In genomic region chr11:109996060-109996459, GRCh38 we compare ENCODE assay signal across 16 cellular contexts.
A peak's percentile ranks its signal among the peaks of the same experiment; 100 is the strongest.
DNase-seq lines count a peak whose midpoint lies in the region; ATAC-seq, FAIRE-seq and TF ChIP-seq lines count a peak whose summit lies in the region.
"Had no signal": no experiment of that assay in that cellular context is flagged by ENCODE, and none has a peak within 500 bp of the region (broad histone marks: within the 10 kb centered on the region; RNA-seq: fewer than 3 reads in every experiment).

No MANE protein-coding gene starts in this region.

- dilution Hi-C loops in IMR-90 (cut with HindIII; ENCODE audit: low sequenced_read_pairs, unreplicated experiment) = no loop called here

- H3K36me3 ChIP-seq in HepG2 (replicated peaks in 1 of 2; ENCODE audit: control insufficient read depth in 1 of 2, insufficient read depth in 2 of 2, low read length in 2 of 2) (no peaks in the 10 kb centered on the region), right lobe of liver (no peaks in the 10 kb centered on the region), IMR-90 (ENCODE audit: control insufficient read depth, insufficient read depth, low read length) (no peaks in the 10 kb centered on the region), OCI-LY3 (replicated peaks; ENCODE audit: low read depth, low read length) (no peaks in the 10 kb centered on the region), upper lobe of left lung (no peaks in the 10 kb centered on the region)
- H3K36me3 ChIP-seq: BE2C, HAP-1 had no signal

- H3K9me3 ChIP-seq in HepG2 (ENCODE audit: low read length) (no peaks in the 10 kb centered on the region), right lobe of liver (no peaks in the 10 kb centered on the region), IMR-90 (ENCODE audit: control insufficient read depth, insufficient read depth, low read length) (no peaks in the 10 kb centered on the region), OCI-LY3 (ENCODE audit: insufficient read depth, low read length) (no peaks in the 10 kb centered on the region), upper lobe of left lung (no peaks in the 10 kb centered on the region)
- H3K9me3 ChIP-seq: BE2C, HAP-1 had no signal

- H3K14ac ChIP-seq in IMR-90 (replicated peaks; ENCODE audit: low read depth, low read length) = no peak overlapping the region

- intact Hi-C loops in HepG2 (cut with micrococcal nuclease; ENCODE audit: unreplicated experiment) = no loop called here
- intact Hi-C loops in right lobe of liver (cut with DNase I) = no loop called here
- intact Hi-C loops in IMR-90 (cut with micrococcal nuclease) = no loop called here

- H4K8ac ChIP-seq in IMR-90 (ENCODE audit: low read depth in 2 of 2, low read length in 2 of 2) = no peak overlapping the region

- BruUV-seq in HepG2 (replicated peaks; lab: Mats Ljungman, UMichigan) (no TSS peak), IMR-90 (replicated peaks; lab: Mats Ljungman, UMichigan) (no TSS peak)

- H2AK9ac ChIP-seq in IMR-90 (replicated peaks; ENCODE audit: low read depth, low read length, poor library complexity) = no peak overlapping the region

- no peak overlapping the region for H3K4me2 ChIP-seq in HepG2 (ENCODE audit: low read depth, low read length)
- H3K4me2 ChIP-seq in IMR-90 (ENCODE audit: low read depth, low read length) = no peak overlapping the region
- peak overlapping the region; percentile 28 for H3K4me2 ChIP-seq in OCI-LY3 (ENCODE audit: low read length)
- H3K4me2 ChIP-seq: KMS-11 had no signal

- TF ChIP-seq POLR2A in HepG2 (IDR thresholded peaks at IDR 0.05; ENCODE audit: insufficient read depth in 1 of 2, low read depth in 2 of 2, low read length in 2 of 2) (no peak), right lobe of liver (IDR thresholded peaks at IDR 0.05) (no peak), IMR-90 (IDR thresholded peaks at IDR 0.05; ENCODE audit: low read depth, low read length) (no peak), upper lobe of left lung (IDR thresholded peaks at IDR 0.05) (no peak)

- no peak overlapping the region for H3K4me3 ChIP-seq in HepG2 (replicated peaks in 1 of 3; ENCODE audit: insufficient read depth in 1 of 3, low read depth in 2 of 3, low read length in 3 of 3)
- no peak overlapping the region for H3K4me3 ChIP-seq in right lobe of liver
- H3K4me3 ChIP-seq in IMR-90 (ENCODE audit: insufficient read depth, low read depth, low read length) = no peak overlapping the region
- peak overlapping the region; percentile 11 for H3K4me3 ChIP-seq in OCI-LY3 (ENCODE audit: low read length)
- no peak overlapping the region for H3K4me3 ChIP-seq in upper lobe of left lung
- H3K4me3 ChIP-seq: HAP-1 had no signal

- CTCF ChIA-PET in HepG2 (lab: Yijun Ruan, JAX; ENCODE audit: low intra/inter-chr PET ratio, low total read pairs) (no interaction called here), IMR-90 (lab: Yijun Ruan, JAX) (no interaction called here)

- H3K9ac ChIP-seq in HepG2 (ENCODE audit: insufficient read depth, low read depth, low read length) (no peak overlapping the region), IMR-90 (ENCODE audit: low read depth, low read length) (no peak overlapping the region), OCI-LY3 (ENCODE audit: low read length) (no peak overlapping the region)
- H3K9ac ChIP-seq: KMS-11 had no signal

- H3K27me3 ChIP-seq in HepG2 (ENCODE audit: control insufficient read depth in 1 of 2, insufficient read depth in 2 of 2, low read length in 2 of 2) = no peaks in the 10 kb centered on the region; a peak in 1 of 5 replicates
- H3K27me3 ChIP-seq in right lobe of liver = no peaks in the 10 kb centered on the region
- H3K27me3 ChIP-seq in IMR-90 (ENCODE audit: control insufficient read depth, insufficient read depth, low read length) = 0 out of 2 replicates have a peak, but pooled peaks cover 1% of the 10 kb centered on the region
- H3K27me3 ChIP-seq in OCI-LY3 (ENCODE audit: low read depth, low read length) = peaks cover 22% of the 10 kb centered on the region
- H3K27me3 ChIP-seq in upper lobe of left lung = no peaks in the 10 kb centered on the region

- no peak overlapping the region for H3K18ac ChIP-seq in IMR-90 (ENCODE audit: low read depth, low read length)

- TF ChIP-seq RAD21 in HepG2 (CRISPR knock-in tag; IDR thresholded peaks at IDR 0.05) (no peak), IMR-90 (IDR thresholded peaks at IDR 0.05; ENCODE audit: low read length) (no peak)

- H2BK20ac ChIP-seq in IMR-90 (ENCODE audit: low read depth, low read length) = no peak overlapping the region

- TF ChIP-seq CTCF in HepG2 (CRISPR knock-in tag; IDR thresholded peaks at IDR 0.05) (no peak), right lobe of liver (IDR thresholded peaks at IDR 0.05) (no peak), IMR-90 (conservative IDR thresholded peaks at IDR 0.05; ENCODE audit: low read depth, low read length) (no peak), OCI-LY3 (IDR thresholded peaks at IDR 0.05; ENCODE audit: low read depth, low read length) (no peak), upper lobe of left lung (IDR thresholded peaks at IDR 0.05) (no peak)

- POLR2A ChIA-PET in HepG2 (lab: Yijun Ruan, JAX) = no interaction called here
- POLR2A ChIA-PET in IMR-90 (lab: Charles Lee; ENCODE audit: unreplicated experiment) = no interaction called here

- no peak overlapping the region for H3K56ac ChIP-seq in IMR-90 (ENCODE audit: extremely low read depth, insufficient read depth, low read length)

- H3K4ac ChIP-seq in IMR-90 (ENCODE audit: low read depth, low read length) = no peak overlapping the region

- H3K9me1 ChIP-seq in IMR-90 (ENCODE audit: insufficient read depth, low read length) = peaks cover 3% of the 10 kb centered on the region

- in situ Hi-C loops in HepG2 (cut with HindIII; ENCODE audit: extremely low pct_ligation_motif_present, low pct_unique_long_range_greater_than_20kb) = no loop called here
- in situ Hi-C loops in IMR-90 (cut with MboI; ENCODE audit: low sequenced_read_pairs) = no loop called here

- no peak for FAIRE-seq in HepG2 (lab: Jason Lieb, UNC)
- FAIRE-seq: H1 had no signal

- no peak overlapping the region for H2BK15ac ChIP-seq in IMR-90 (ENCODE audit: low read depth, low read length)

- TF ChIP-seq EP300 in HepG2 (IDR thresholded peaks at IDR 0.05; ENCODE audit: low read depth in 2 of 2, low read length in 2 of 2) = no peak
- TF ChIP-seq EP300 in HepG2 (CRISPR knock-in tag; IDR thresholded peaks at IDR 0.05; ENCODE audit: borderline replicate concordance) = no peak
- TF ChIP-seq EP300 in upper lobe of left lung (IDR thresholded peaks at IDR 0.05) = no peak

- H3K4me1 ChIP-seq in HepG2 (ENCODE audit: insufficient read depth, low read length) (no peaks in the 10 kb centered on the region), right lobe of liver (no peaks in the 10 kb centered on the region), IMR-90 (ENCODE audit: control insufficient read depth, insufficient read depth, low read length) (peaks cover 3% of the 10 kb centered on the region), OCI-LY3 (ENCODE audit: low read length) (peaks cover 42% of the 10 kb centered on the region), upper lobe of left lung (no peaks in the 10 kb centered on the region)
- H3K4me1 ChIP-seq: BE2C, HAP-1 had no signal

- no peak overlapping the region for H2BK5ac ChIP-seq in IMR-90 (ENCODE audit: low read depth, low read length, poor library complexity, severe bottlenecking)

- no peak overlapping the region for H4K91ac ChIP-seq in IMR-90 (ENCODE audit: insufficient read depth, low read depth, low read length)

- no peak for ATAC-seq in HepG2
- ATAC-seq in right lobe of liver = no peak
- no peak for ATAC-seq in IMR-90 (ENCODE audit: low read depth)
- ATAC-seq in HG03139 (IDR thresholded peaks at IDR 0.05; ENCODE audit: unreplicated experiment) = no peak
- no peak for ATAC-seq in GM19455 (IDR thresholded peaks at IDR 0.05; ENCODE audit: unreplicated experiment)
- no peak for ATAC-seq in upper lobe of left lung (ENCODE audit: low FRiP score in 2 of 2)
- ATAC-seq: CD8-positive, alpha-beta T cell had no signal

- no peaks in the 10 kb centered on the region for H4K20me1 ChIP-seq in HepG2 (ENCODE audit: insufficient read depth, low read length)
- H4K20me1 ChIP-seq in IMR-90 (ENCODE audit: insufficient read depth, low read length) = no peaks in the 10 kb centered on the region
- H4K20me1 ChIP-seq in OCI-LY3 (ENCODE audit: insufficient read depth, low read length) = no peaks in the 10 kb centered on the region

- H2AFZ ChIP-seq in HepG2 (ENCODE audit: low read length) = no peak overlapping the region
- no peak overlapping the region for H2AFZ ChIP-seq in IMR-90 (replicated peaks; ENCODE audit: low read length, poor library complexity)
- H2AFZ ChIP-seq in OCI-LY3 (ENCODE audit: low read depth, low read length) = no peak overlapping the region

- no peak overlapping the region for H2BK120ac ChIP-seq in IMR-90 (ENCODE audit: low read depth, low read length)

- no peaks in the 10 kb centered on the region for H3K79me1 ChIP-seq in IMR-90 (ENCODE audit: low read depth in 1 of 2, low read length in 2 of 2)

- DNase-seq in HepG2 (ENCODE audit: low spot score) = no peak
- no peak for DNase-seq in right lobe of liver
- no peak for DNase-seq in IMR-90
- no peak for DNase-seq in upper lobe of left lung
- DNase-seq: BE2C; CD8-positive, alpha-beta T cell; COR-L47; DMS53 had no signal

- H3K79me2 ChIP-seq in HepG2 (ENCODE audit: insufficient read depth, low read length) = no peaks in the 10 kb centered on the region
- H3K79me2 ChIP-seq in OCI-LY3 (ENCODE audit: low read length) = no peaks in the 10 kb centered on the region

- H4K5ac ChIP-seq in IMR-90 (ENCODE audit: low read depth, low read length) = no peak overlapping the region

- no peak overlapping the region for H2AK5ac ChIP-seq in IMR-90 (ENCODE audit: low read depth, low read length)

- H3K27ac ChIP-seq in HepG2 (ENCODE audit: extremely low read length, insufficient read depth, low read length) (no peak overlapping the region), right lobe of liver (no peak overlapping the region), IMR-90 (ENCODE audit: insufficient read depth, low read length) (no peak overlapping the region), OCI-LY3 (ENCODE audit: low read length) (no peak overlapping the region), upper lobe of left lung (no peak overlapping the region)
- H3K27ac ChIP-seq: C4-2B, HL-60, KMS-11 had no signal

- no peak overlapping the region for H3K23ac ChIP-seq in IMR-90 (ENCODE audit: low read depth, low read length)

TF ChIP-seq in HepG2, 621 proteins besides CTCF, POLR2A, EP300 and RAD21:
- peak; percentile 42; the same call in 1 of the 2 replicates for TF ChIP-seq MAFF (IDR thresholded peaks at IDR 0.05; ENCODE audit: low read depth, low read length)
- no peak for TF ChIP-seq ZNF17 (CRISPR knock-in tag; IDR thresholded peaks at IDR 0.05)
- TF ChIP-seq MAFK (conservative IDR thresholded peaks at IDR 0.05 in 1 of 2, IDR thresholded peaks at IDR 0.05 in 1 of 2; ENCODE audit: low read length in 2 of 2) = peak; percentile 33 to 71; a peak in 3 of 4 replicates
TF ChIP-seq in HepG2: peak in this region for 2.

TF ChIP-seq in IMR-90, 13 proteins besides CTCF, POLR2A, EP300 and RAD21:
- no peak for TF ChIP-seq MAZ (IDR thresholded peaks at IDR 0.05; ENCODE audit: borderline replicate concordance, low read depth, low read length)
- peak; percentile 63 for TF ChIP-seq MAFK (IDR thresholded peaks at IDR 0.05; ENCODE audit: low read depth, low read length)
TF ChIP-seq in IMR-90: peak in this region for 1.
